ENCODE assay signal across 8 cellular contexts in the genomic region with DNA sequence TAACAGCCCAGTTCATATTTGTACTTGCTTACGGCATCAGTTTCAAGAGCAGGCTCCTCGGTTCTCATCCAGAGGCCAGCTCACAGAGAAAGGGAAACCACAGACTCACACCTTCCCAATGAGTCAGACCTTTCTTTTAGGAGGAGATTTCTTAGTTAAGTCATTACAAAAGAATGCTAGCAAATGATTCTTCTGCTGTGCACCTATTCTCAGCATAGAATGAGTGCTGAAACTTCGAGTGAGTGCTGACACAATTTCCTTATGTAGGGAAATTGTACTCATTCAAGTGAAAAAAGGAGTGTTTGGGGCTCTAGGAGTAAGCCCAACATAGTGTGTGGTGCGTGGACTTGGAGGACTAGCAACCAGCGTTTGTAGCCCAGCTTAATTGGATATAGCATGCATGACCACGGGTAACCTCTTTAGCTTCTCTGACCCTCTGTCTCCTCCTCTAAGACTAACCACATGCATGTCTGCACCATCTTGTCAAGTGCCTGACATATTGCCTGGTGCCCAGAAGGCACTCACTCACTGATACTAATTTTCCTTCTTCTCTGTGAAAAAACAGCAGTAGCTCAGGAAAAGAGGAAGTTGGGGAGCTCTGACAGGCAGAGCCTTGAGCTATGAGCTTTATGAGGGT.
DNase-seq lines count a peak whose midpoint lies in the region; ATAC-seq and TF ChIP-seq lines count a peak whose summit lies in the region.

No MANE protein-coding gene starts in this region.

- peak; percentile 99 for DNase-seq in ELR (ENCODE audit: low read depth)
- peak; percentile 9 for DNase-seq in activated CD4-positive, alpha-beta T cell treated with anti-CD3 and anti-CD28 coated beads, Interleukin-2, amount 50 U/mL, for 1 hour
- DNase-seq in fibroblast of pulmonary artery (ENCODE audit: low read depth) = peak; percentile 92
- DNase-seq in stimulated activated CD4-positive, alpha-beta T cell treated with anti-CD3 and anti-CD28 coated beads, Interleukin-1b, Interleukin-23, amount 100 ng/mL, for 48 hours = peak; percentile 82
- DNase-seq in mesenteric fat pad (ENCODE audit: low spot score) = no peak
- DNase-seq in NCI-H2107 treated with DMSO at 0.1 percent for 48 hours (lab: John Stamatoyannopoulos, UW; ENCODE audit: unreplicated experiment) = no peak

- peak overlapping the region; percentile 24 for H3K9ac ChIP-seq in HUES6 (ENCODE audit: low read length)

- peak; percentile 56 for ATAC-seq in GM21529 (IDR thresholded peaks at IDR 0.05; ENCODE audit: unreplicated experiment)

- H3K27ac ChIP-seq in HUES6 (ENCODE audit: low read depth, low read length) = peak overlapping the region; percentile 28; the same call in 1 of the 2 replicates

- no peak for TF ChIP-seq CTCF in fibroblast of pulmonary artery (IDR thresholded peaks at IDR 0.05; ENCODE audit: low read length, missing control alignments)

- H3K27me3 ChIP-seq in HUES6 (ENCODE audit: control insufficient read depth, insufficient read depth, low read length) = no peaks in the 10 kb centered on the region

- peaks cover 6% of the 10 kb centered on the region; the same call in 1 of the 2 replicates for H3K36me3 ChIP-seq in HUES6 (ENCODE audit: control insufficient read depth, insufficient read depth, low read length)

- H3K4me1 ChIP-seq in HUES6 (ENCODE audit: control insufficient read depth, insufficient read depth, low read length) = peaks cover 22% of the 10 kb centered on the region

- H3K9me3 ChIP-seq in HUES6 (ENCODE audit: control insufficient read depth, insufficient read depth, low read depth, low read length) = peaks cover 1% of the 10 kb centered on the region; the same call in 1 of the 2 replicates

- no peak overlapping the region for H3K4me3 ChIP-seq in HUES6 (ENCODE audit: low read depth, low read length)
- H3K4me3 ChIP-seq in fibroblast of pulmonary artery (replicated peaks; ENCODE audit: low read depth, low read length) = no peak overlapping the region

Comparison
In these comparisons a context has a peak if more than half of its experiments do, and no peak if none do; other contexts are left out.
1. DNase-seq: peak in ELR (single experiment), activated CD4-positive, alpha-beta T cell treated with anti-CD3 and anti-CD28 coated beads, Interleukin-2, amount 50 U/mL, for 1 hour (single experiment), fibroblast of pulmonary artery (single experiment) and stimulated activated CD4-positive, alpha-beta T cell treated with anti-CD3 and anti-CD28 coated beads, Interleukin-1b, Interleukin-23, amount 100 ng/mL, for 48 hours (single experiment); none in mesenteric fat pad (single experiment) and NCI-H2107 treated with DMSO at 0.1 percent for 48 hours (single experiment).